Comparison of ENCODE assay signal across 14 cellular contexts in the genomic region with DNA sequence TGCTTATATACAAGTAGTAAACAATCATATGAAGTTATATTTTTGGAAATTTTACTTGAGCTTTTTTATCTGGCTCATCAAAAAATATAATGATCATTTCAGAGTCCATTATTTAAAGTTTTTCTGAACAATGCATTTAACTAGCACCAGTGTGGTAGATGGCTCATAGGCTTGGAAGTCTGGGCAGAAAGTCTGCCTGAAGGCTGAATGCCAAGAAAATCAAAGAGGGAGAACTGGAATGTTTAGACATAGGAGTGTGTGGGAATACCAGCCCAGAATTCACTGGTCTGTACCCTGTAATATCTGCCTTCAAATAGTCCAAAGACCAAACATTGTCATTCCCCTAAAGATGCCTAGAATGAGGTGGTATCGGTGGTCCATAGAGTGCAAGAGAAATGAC. TPM values are rescaled to one million over a fixed set of nuclear protein-coding genes. Genes with fewer than 3 reads are reported as not detected.
DNase-seq lines count a peak whose midpoint lies in the region; ATAC-seq and TF ChIP-seq lines count a peak whose summit lies in the region.
"Had no signal": no experiment of that assay in that cellular context is flagged by ENCODE, and none has a peak within 500 bp of the region (broad histone marks: within the 10 kb centered on the region; RNA-seq: fewer than 3 reads in every experiment).

No MANE protein-coding gene starts in this region.

- H3K27ac ChIP-seq in AG04450 (ENCODE audit: low read depth, low read length) (no peak overlapping the region), ovary (no peak overlapping the region)
- H3K27ac ChIP-seq: BLaER1 had no signal

- H3K4me1 ChIP-seq in ovary (ENCODE audit: insufficient read depth) = no peaks in the 10 kb centered on the region
- H3K4me1 ChIP-seq: BLaER1 had no signal

- H3K9me3 ChIP-seq in AG04450 (ENCODE audit: control insufficient read depth, insufficient read depth, low read length) = no peaks in the 10 kb centered on the region
- no peaks in the 10 kb centered on the region for H3K9me3 ChIP-seq in ovary
- H3K9me3 ChIP-seq: BLaER1, gastroesophageal sphincter, sigmoid colon had no signal

- H3K4me3 ChIP-seq in AG04450 (ENCODE audit: low read depth, low read length) (no peak overlapping the region), choroid plexus epithelial cell (ENCODE audit: low read depth, low read length) (no peak overlapping the region), ovary (no peak overlapping the region)
- H3K4me3 ChIP-seq: BLaER1, gastroesophageal sphincter, sigmoid colon had no signal

- TF ChIP-seq EP300 in ovary (IDR thresholded peaks at IDR 0.05) = no peak

- no peaks in the 10 kb centered on the region for H3K36me3 ChIP-seq in ovary
- H3K36me3 ChIP-seq: BLaER1, gastroesophageal sphincter, sigmoid colon had no signal

- TF ChIP-seq CTCF in AG04450 (IDR thresholded peaks at IDR 0.05; ENCODE audit: low read depth, low read length) = no peak
- no peak for TF ChIP-seq CTCF in choroid plexus epithelial cell (conservative IDR thresholded peaks at IDR 0.05; ENCODE audit: low read depth, low read length)
- no peak for TF ChIP-seq CTCF in ovary (IDR thresholded peaks at IDR 0.05)

- ATAC-seq in left lobe of liver = peak; percentile 49
- ATAC-seq in HG03135 (IDR thresholded peaks at IDR 0.05; ENCODE audit: unreplicated experiment) = no peak
- ATAC-seq: gastroesophageal sphincter, T-helper 17 cell had no signal

- CTCF ChIA-PET in AG04450 (lab: Charles Lee) = interaction anchor here (0.6 to 2.5 kb wide), 6 partner anchors 13 to 1475 kb away, joined by 3 to 10 read pairs (median 5); no protein-coding TSS in a partner anchor

- DNase-seq in AG04450 (ENCODE audit: low read depth, low spot score) (peak; percentile 36), M059J (ENCODE audit: low read depth) (peak; percentile 78), choroid plexus epithelial cell (ENCODE audit: low read depth) (peak; percentile 58), left lobe of liver (ENCODE audit: low spot score) (no peak), middle frontal gyrus (ENCODE audit: extremely low spot score, low spot score) (no peak), ovary (no peak)
- DNase-seq in activated CD4-positive, alpha-beta T cell treated with anti-CD3 and anti-CD28 coated beads for 48 hours = no peak
- DNase-seq: amniotic stem cell, NCI-H1105 treated with DMSO at 0.1 percent for 48 hours, sigmoid colon, T-helper 17 cell had no signal

- 77 to 88% (median 85%) methylated on average over 1 of the region's 1 CpG for WGBS in ovary, 3 donors

- TF ChIP-seq POLR2A in ovary (IDR thresholded peaks at IDR 0.05) = no peak

- POLR2A ChIA-PET in AG04450 (lab: Yijun Ruan, JAX) = no interaction called here

- no peaks in the 10 kb centered on the region for H3K27me3 ChIP-seq in AG04450 (ENCODE audit: control insufficient read depth, insufficient read depth, low read length)
- no peaks in the 10 kb centered on the region for H3K27me3 ChIP-seq in ovary
- H3K27me3 ChIP-seq: BLaER1, gastroesophageal sphincter, sigmoid colon had no signal

- intact Hi-C loops in ovary (cut with DNase I) = loop anchor here in 2 of 4 donors (5.0 to 10.0 kb wide), 2 partner anchors 225 to 328 kb away; no protein-coding TSS in a partner anchor

RNA-seq across cellular contexts. Expression of a gene that starts 40.3 kb away (rescaled TPM):
- polyA plus RNA-seq in AG04450 (2011; rRNA removed) (1.6 and 1.9 TPM in 2 replicates), ovary (10 to 100 TPM; 11.4 to 19.3 TPM)
- polyA minus RNA-seq in AG04450 (2011; rRNA and poly(A)+ RNA removed) = 4.1 and 4.3 TPM in 2 replicates
- total RNA-seq in M059J (2014; rRNA removed; shearing (Covaris generic)) = 4.1 and 7.6 TPM in 2 replicates
- total RNA-seq in left lobe of liver (13.4 TPM), ovary (10 to 100 TPM; 17.7 to 74.1 (median 36.5) TPM)

Comparison
In these comparisons a context has a peak if more than half of its experiments do, and no peak if none do; other contexts are left out.
1. DNase-seq: peak in AG04450 (single experiment), M059J (single experiment) and choroid plexus epithelial cell (single experiment); none in left lobe of liver (single experiment), middle frontal gyrus (single experiment), activated CD4-positive, alpha-beta T cell treated with anti-CD3 and anti-CD28 coated beads for 48 hours (single experiment) and ovary (0 of 5).